2 cellular contexts compared by ENCODE assay signal in the genomic region with DNA sequence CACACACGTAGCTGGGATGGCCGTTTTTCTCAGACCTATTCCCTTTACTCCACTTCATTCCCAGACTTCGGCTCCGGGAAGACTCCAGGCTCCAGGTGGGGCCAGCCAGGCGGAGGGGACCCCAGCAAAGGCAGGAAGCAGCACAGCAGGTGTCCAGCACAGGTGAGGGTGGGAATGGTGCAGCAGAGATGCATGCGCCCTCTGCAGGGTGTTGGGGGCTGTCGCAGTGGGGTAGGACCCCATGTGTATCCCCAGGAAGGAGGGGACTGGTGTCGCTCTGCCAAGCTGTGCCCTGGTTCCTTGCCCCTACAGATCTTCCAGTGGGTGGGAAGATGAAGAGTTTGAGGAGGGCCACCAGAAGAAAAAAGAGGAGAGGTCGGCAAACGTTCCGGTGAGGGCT.
TF ChIP-seq lines count a peak whose summit lies in the region.

No MANE protein-coding gene starts in this region.

TF ChIP-seq in HepG2, 621 proteins besides CTCF, POLR2A, EP300 and RAD21:
- peak; percentile 52 for TF ChIP-seq ZEB1 (IDR thresholded peaks at IDR 0.05; ENCODE audit: insufficient replicate concordance, low read depth)
- TF ChIP-seq, protein P1, sequence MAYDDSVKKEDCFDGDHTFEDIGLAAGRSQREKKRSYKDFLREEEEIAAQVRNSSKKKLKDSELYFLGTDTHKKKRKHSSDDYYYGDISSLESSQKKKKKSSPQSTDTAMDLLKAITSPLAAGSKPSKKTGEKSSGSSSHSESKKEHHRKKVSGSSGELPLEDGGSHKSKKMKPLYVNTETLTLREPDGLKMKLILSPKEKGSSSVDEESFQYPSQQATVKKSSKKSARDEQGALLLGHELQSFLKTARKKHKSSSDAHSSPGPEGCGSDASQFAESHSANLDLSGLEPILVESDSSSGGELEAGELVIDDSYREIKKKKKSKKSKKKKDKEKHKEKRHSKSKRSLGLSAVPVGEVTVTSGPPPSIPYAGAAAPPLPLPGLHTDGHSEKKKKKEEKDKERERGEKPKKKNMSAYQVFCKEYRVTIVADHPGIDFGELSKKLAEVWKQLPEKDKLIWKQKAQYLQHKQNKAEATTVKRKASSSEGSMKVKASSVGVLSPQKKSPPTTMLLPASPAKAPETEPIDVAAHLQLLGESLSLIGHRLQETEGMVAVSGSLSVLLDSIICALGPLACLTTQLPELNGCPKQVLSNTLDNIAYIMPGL (CRISPR knock-in tag; IDR thresholded peaks at IDR 0.05; ENCODE audit: borderline replicate concordance in 1 of 2, low read depth in 1 of 2) = 0 out of 4 replicates have a peak, but pooled peaks of 1 of the 2 experiments have one; percentile 20
- TF ChIP-seq SALL1 (CRISPR knock-in tag; IDR thresholded peaks at IDR 0.05) = peak; percentile 14; the same call in 1 of the 2 replicates
- TF ChIP-seq SCMH1 (CRISPR knock-in tag; IDR thresholded peaks at IDR 0.05; ENCODE audit: borderline replicate concordance) = no peak
- 0 out of 2 replicates have a peak, but pooled peaks have one; percentile 36 for TF ChIP-seq ZFP91 (CRISPR knock-in tag; IDR thresholded peaks at IDR 0.05; ENCODE audit: borderline replicate concordance)
- TF ChIP-seq ZBTB7B (CRISPR knock-in tag; IDR thresholded peaks at IDR 0.05) = no peak
- TF ChIP-seq ZNF768 (CRISPR knock-in tag; IDR thresholded peaks at IDR 0.05) = peak; percentile 42; the same call in 1 of the 2 replicates
- TF ChIP-seq, protein P2, sequence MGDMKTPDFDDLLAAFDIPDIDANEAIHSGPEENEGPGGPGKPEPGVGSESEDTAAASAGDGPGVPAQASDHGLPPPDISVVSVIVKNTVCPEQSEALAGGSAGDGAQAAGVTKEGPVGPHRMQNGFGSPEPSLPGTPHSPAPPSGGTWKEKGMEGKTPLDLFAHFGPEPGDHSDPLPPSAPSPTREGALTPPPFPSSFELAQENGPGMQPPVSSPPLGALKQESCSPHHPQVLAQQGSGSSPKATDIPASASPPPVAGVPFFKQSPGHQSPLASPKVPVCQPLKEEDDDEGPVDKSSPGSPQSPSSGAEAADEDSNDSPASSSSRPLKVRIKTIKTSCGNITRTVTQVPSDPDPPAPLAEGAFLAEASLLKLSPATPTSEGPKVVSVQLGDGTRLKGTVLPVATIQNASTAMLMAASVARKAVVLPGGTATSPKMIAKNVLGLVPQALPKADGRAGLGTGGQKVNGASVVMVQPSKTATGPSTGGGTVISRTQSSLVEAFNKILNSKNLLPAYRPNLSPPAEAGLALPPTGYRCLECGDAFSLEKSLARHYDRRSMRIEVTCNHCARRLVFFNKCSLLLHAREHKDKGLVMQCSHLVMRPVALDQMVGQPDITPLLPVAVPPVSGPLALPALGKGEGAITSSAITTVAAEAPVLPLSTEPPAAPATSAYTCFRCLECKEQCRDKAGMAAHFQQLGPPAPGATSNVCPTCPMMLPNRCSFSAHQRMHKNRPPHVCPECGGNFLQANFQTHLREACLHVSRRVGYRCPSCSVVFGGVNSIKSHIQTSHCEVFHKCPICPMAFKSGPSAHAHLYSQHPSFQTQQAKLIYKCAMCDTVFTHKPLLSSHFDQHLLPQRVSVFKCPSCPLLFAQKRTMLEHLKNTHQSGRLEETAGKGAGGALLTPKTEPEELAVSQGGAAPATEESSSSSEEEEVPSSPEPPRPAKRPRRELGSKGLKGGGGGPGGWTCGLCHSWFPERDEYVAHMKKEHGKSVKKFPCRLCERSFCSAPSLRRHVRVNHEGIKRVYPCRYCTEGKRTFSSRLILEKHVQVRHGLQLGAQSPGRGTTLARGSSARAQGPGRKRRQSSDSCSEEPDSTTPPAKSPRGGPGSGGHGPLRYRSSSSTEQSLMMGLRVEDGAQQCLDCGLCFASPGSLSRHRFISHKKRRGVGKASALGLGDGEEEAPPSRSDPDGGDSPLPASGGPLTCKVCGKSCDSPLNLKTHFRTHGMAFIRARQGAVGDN (CRISPR knock-in tag; IDR thresholded peaks at IDR 0.05) = peak; percentile 32; the same call in 1 of the 2 replicates
- peak; percentile 48 for TF ChIP-seq STAG1 (CRISPR knock-in tag; IDR thresholded peaks at IDR 0.05)
- no peak for TF ChIP-seq ZNF430 (CRISPR knock-in tag; IDR thresholded peaks at IDR 0.05)
- no peak for TF ChIP-seq NFKBIZ (CRISPR knock-in tag; IDR thresholded peaks at IDR 0.05)
- TF ChIP-seq NFKB2 (CRISPR knock-in tag; IDR thresholded peaks at IDR 0.05; ENCODE audit: borderline replicate concordance) = 0 out of 2 replicates have a peak, but pooled peaks have one; percentile 27
- TF ChIP-seq XRCC5 (optimal IDR thresholded peaks at IDR 0.05; ENCODE audit: low read length) = peak; percentile 44
- TF ChIP-seq IRF9 (CRISPR knock-in tag; IDR thresholded peaks at IDR 0.05; ENCODE audit: borderline replicate concordance) = 0 out of 2 replicates have a peak, but pooled peaks have one; percentile 33

TF ChIP-seq in endothelial cell of umbilical vein, 7 proteins besides CTCF, POLR2A, EP300 and RAD21:
- TF ChIP-seq MAX (IDR thresholded peaks at IDR 0.05; ENCODE audit: insufficient read depth, insufficient read length) = no peak
- TF ChIP-seq JUN (IDR thresholded peaks at IDR 0.05; ENCODE audit: borderline replicate concordance, insufficient read depth, insufficient read length, low read depth) = no peak
- TF ChIP-seq GATA2 (IDR thresholded peaks at IDR 0.05; ENCODE audit: insufficient read depth, insufficient read length, low read depth, low read length) = no peak
- no peak for TF ChIP-seq FOS (IDR thresholded peaks at IDR 0.05; ENCODE audit: borderline replicate concordance, insufficient read depth, low read length)
- TF ChIP-seq MYC (IDR thresholded peaks at IDR 0.05; ENCODE audit: low read depth, low read length) = no peak
- TF ChIP-seq POLR2AphosphoS5 (IDR thresholded peaks at IDR 0.05; ENCODE audit: insufficient read depth, low read depth, low read length) = no peak
- TF ChIP-seq EZH2 (IDR thresholded peaks at IDR 0.05; ENCODE audit: borderline replicate concordance, low read depth, low read length, severe bottlenecking) = no peak
